ENCODE assay signal across 16 cellular contexts in the genomic region with DNA sequence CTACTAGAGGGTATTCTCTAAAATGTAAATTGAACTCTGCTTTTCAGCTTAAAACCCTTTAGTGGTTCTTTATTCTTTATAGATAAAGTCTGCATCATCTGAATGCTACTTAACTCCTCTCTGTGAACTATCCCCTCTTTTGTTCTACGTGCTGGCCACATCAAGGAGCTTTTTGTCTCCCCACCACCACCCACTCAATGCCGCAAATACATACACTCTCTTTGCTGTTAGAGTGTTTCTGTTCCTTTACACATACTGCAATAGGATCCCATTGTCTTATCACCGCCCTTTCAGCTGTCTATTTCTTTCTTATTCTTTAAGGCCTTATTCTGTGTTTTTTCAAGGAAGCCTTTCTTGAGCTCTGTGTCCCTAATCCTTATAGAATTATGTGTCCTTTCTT.
DNase-seq lines count a peak whose midpoint lies in the region; ATAC-seq and TF ChIP-seq lines count a peak whose summit lies in the region.
"Had no signal": no experiment of that assay in that cellular context is flagged by ENCODE, and none has a peak within 500 bp of the region (broad histone marks: within the 10 kb centered on the region; RNA-seq: fewer than 3 reads in every experiment).

No MANE protein-coding gene starts in this region.

- H3K27ac ChIP-seq in adrenal gland (no peak overlapping the region), vagina (no peak overlapping the region)
- H3K27ac ChIP-seq: coronary artery, prostate gland, tibial artery had no signal

- in situ Hi-C loops in HAP-1 (cut with MboI; ENCODE audit: low sequenced_read_pairs): no loop called here

- H3K4me1 Mint-ChIP-seq in activated naive CD4-positive, alpha-beta T cell treated with anti-CD3 and anti-CD28 coated beads, Interleukin-2, amount 50 U/mL, for 24 hours: peaks cover 87% of the 10 kb centered on the region
- peaks cover 62% of the 10 kb centered on the region for H3K4me1 Mint-ChIP-seq in activated naive CD4-positive, alpha-beta T cell treated with anti-CD3 and anti-CD28 coated beads, Interleukin-2, amount 10 ng/mL, durations not matched to agents 7 days and 5 days
- H3K4me1 Mint-ChIP-seq in central memory CD8-positive, alpha-beta T cell: peaks cover 63% of the 10 kb centered on the region

- TF ChIP-seq CTCF in adrenal gland (IDR thresholded peaks at IDR 0.05): no peak
- no peak for TF ChIP-seq CTCF in vagina (IDR thresholded peaks at IDR 0.05)

- ATAC-seq in central memory CD8-positive, alpha-beta T cell (replicated peaks; ENCODE audit: extremely low read depth, poor library complexity, severe bottlenecking): no peak
- ATAC-seq in GM18505 (IDR thresholded peaks at IDR 0.05; ENCODE audit: unreplicated experiment): no peak
- ATAC-seq: WTC11 had no signal

- CTCF ChIA-PET in activated naive CD4-positive, alpha-beta T cell treated with anti-CD3 and anti-CD28 coated beads, Interleukin-2, amount 10 ng/mL, durations not matched to agents 7 days and 5 days (lab: Charles Lee): interaction anchor here (0.7 to 1.1 kb wide), 2 partner anchors 11 to 76 kb away, joined by 4 to 5 read pairs; no protein-coding TSS in a partner anchor

- H3K27ac Mint-ChIP-seq in activated naive CD4-positive, alpha-beta T cell treated with anti-CD3 and anti-CD28 coated beads, Interleukin-2, amount 50 U/mL, for 24 hours: peak overlapping the region; percentile 71
- no peak overlapping the region for H3K27ac Mint-ChIP-seq in activated naive CD4-positive, alpha-beta T cell treated with anti-CD3 and anti-CD28 coated beads, Interleukin-2, amount 10 ng/mL, durations not matched to agents 7 days and 5 days
- peak overlapping the region; percentile 79 for H3K27ac Mint-ChIP-seq in central memory CD8-positive, alpha-beta T cell (ENCODE audit: low read depth)
- H3K27ac Mint-ChIP-seq: WTC11 had no signal

- TF ChIP-seq POLR2A in adrenal gland (IDR thresholded peaks at IDR 0.05): no peak
- TF ChIP-seq POLR2A in vagina (IDR thresholded peaks at IDR 0.05): no peak
- TF ChIP-seq POLR2A in GM18505 (IDR thresholded peaks at IDR 0.05; ENCODE audit: borderline replicate concordance, extremely low read depth, insufficient read depth, insufficient read length): no peak

- no peaks in the 10 kb centered on the region for H3K9me3 Mint-ChIP-seq in activated naive CD4-positive, alpha-beta T cell treated with anti-CD3 and anti-CD28 coated beads, Interleukin-2, amount 50 U/mL, for 24 hours
- peaks cover 2% of the 10 kb centered on the region for H3K9me3 Mint-ChIP-seq in activated naive CD4-positive, alpha-beta T cell treated with anti-CD3 and anti-CD28 coated beads, Interleukin-2, amount 10 ng/mL, durations not matched to agents 7 days and 5 days
- no peaks in the 10 kb centered on the region for H3K9me3 Mint-ChIP-seq in central memory CD8-positive, alpha-beta T cell

- 92 to 96% (median 95%) methylated on average over 3 of the region's 3 CpGs for WGBS in adrenal gland, 4 donors

- H3K36me3 Mint-ChIP-seq in activated naive CD4-positive, alpha-beta T cell treated with anti-CD3 and anti-CD28 coated beads, Interleukin-2, amount 50 U/mL, for 24 hours: peaks cover 8% of the 10 kb centered on the region
- peaks cover 56% of the 10 kb centered on the region for H3K36me3 Mint-ChIP-seq in activated naive CD4-positive, alpha-beta T cell treated with anti-CD3 and anti-CD28 coated beads, Interleukin-2, amount 10 ng/mL, durations not matched to agents 7 days and 5 days
- peaks cover 27% of the 10 kb centered on the region for H3K36me3 Mint-ChIP-seq in central memory CD8-positive, alpha-beta T cell (ENCODE audit: insufficient read depth)

- H3K27me3 ChIP-seq in HAP-1 (ENCODE audit: low read depth) (no peaks in the 10 kb centered on the region), adrenal gland (no peaks in the 10 kb centered on the region), vagina (no peaks in the 10 kb centered on the region)
- H3K27me3 ChIP-seq: tibial artery had no signal

- H3K9me3 ChIP-seq in HAP-1: no peaks in the 10 kb centered on the region
- H3K9me3 ChIP-seq in adrenal gland (replicated peaks in 1 of 3): no peaks in the 10 kb centered on the region
- H3K9me3 ChIP-seq in vagina: no peaks in the 10 kb centered on the region
- H3K9me3 ChIP-seq: prostate gland, tibial artery had no signal

- no peak for DNase-seq in activated naive CD4-positive, alpha-beta T cell treated with anti-CD3 and anti-CD28 coated beads, Interleukin-2, amount 10 ng/mL, durations not matched to agents 7 days and 5 days
- DNase-seq in HAP-1 (ENCODE audit: low spot score in 2 of 2) (peak; percentile 69 to 88), adrenal gland (no peak), vagina (ENCODE audit: extremely low spot score in 2 of 2) (no peak)
- DNase-seq in central memory CD8-positive, alpha-beta T cell (ENCODE audit: low spot score in 2 of 2): no peak
- DNase-seq in stimulated activated CD8-positive, alpha-beta memory T cell treated with anti-CD3 and anti-CD28 coated beads, Interleukin-7, amount 100 ng/mL, for 48 hours (ENCODE audit: extremely low read depth in 1 of 2, low read depth in 1 of 2): peak; percentile 7 to 22
- DNase-seq: AML-193, DMS 273 treated with DMSO at 0.1 percent for 48 hours, NCI-H1417 treated with DMSO at 0.1 percent for 48 hours, NCI-H226, tibial artery had no signal

- H3K27me3 Mint-ChIP-seq in activated naive CD4-positive, alpha-beta T cell treated with anti-CD3 and anti-CD28 coated beads, Interleukin-2, amount 50 U/mL, for 24 hours: no peaks in the 10 kb centered on the region
- H3K27me3 Mint-ChIP-seq in activated naive CD4-positive, alpha-beta T cell treated with anti-CD3 and anti-CD28 coated beads, Interleukin-2, amount 10 ng/mL, durations not matched to agents 7 days and 5 days: no peaks in the 10 kb centered on the region
- no peaks in the 10 kb centered on the region for H3K27me3 Mint-ChIP-seq in central memory CD8-positive, alpha-beta T cell

- intact Hi-C loops in adrenal gland (cut with DNase I) (no loop called here), vagina (cut with DNase I) (no loop called here)

- H3K36me3 ChIP-seq in HAP-1 (replicated peaks) (no peaks in the 10 kb centered on the region), adrenal gland (replicated peaks in 1 of 2) (no peaks in the 10 kb centered on the region), vagina (no peaks in the 10 kb centered on the region)
- H3K36me3 ChIP-seq: prostate gland had no signal

- peaks cover 12% of the 10 kb centered on the region for H3K4me1 ChIP-seq in HAP-1
- peaks cover 0 to 11% of the 10 kb centered on the region in 2 donors for H3K4me1 ChIP-seq in adrenal gland (replicated peaks in 1 of 2)
- H3K4me1 ChIP-seq in vagina: peaks cover 10% of the 10 kb centered on the region
- H3K4me1 ChIP-seq: prostate gland, tibial artery had no signal

- no peak overlapping the region for H3K4me3 Mint-ChIP-seq in activated naive CD4-positive, alpha-beta T cell treated with anti-CD3 and anti-CD28 coated beads, Interleukin-2, amount 50 U/mL, for 24 hours
- H3K4me3 Mint-ChIP-seq in activated naive CD4-positive, alpha-beta T cell treated with anti-CD3 and anti-CD28 coated beads, Interleukin-2, amount 10 ng/mL, durations not matched to agents 7 days and 5 days: no peak overlapping the region
- H3K4me3 Mint-ChIP-seq in central memory CD8-positive, alpha-beta T cell: peak overlapping the region; percentile 13
- H3K4me3 Mint-ChIP-seq: WTC11 had no signal

- H3K4me3 ChIP-seq in HAP-1 (no peak overlapping the region), adrenal gland (no peak overlapping the region), vagina (no peak overlapping the region)
- H3K4me3 ChIP-seq: coronary artery, prostate gland, tibial artery had no signal

Comparison
In these comparisons a context has a peak if more than half of its experiments do, and no peak if none do; other contexts are left out.
1. DNase-seq: peak in HAP-1 (2 of 2) and stimulated activated CD8-positive, alpha-beta memory T cell treated with anti-CD3 and anti-CD28 coated beads, Interleukin-7, amount 100 ng/mL, for 48 hours (2 of 2); none in activated naive CD4-positive, alpha-beta T cell treated with anti-CD3 and anti-CD28 coated beads, Interleukin-2, amount 10 ng/mL, durations not matched to agents 7 days and 5 days (single experiment), central memory CD8-positive, alpha-beta T cell (0 of 2), adrenal gland (0 of 7) and vagina (0 of 2).